8 cellular contexts compared by ENCODE assay signal in the genomic region with DNA sequence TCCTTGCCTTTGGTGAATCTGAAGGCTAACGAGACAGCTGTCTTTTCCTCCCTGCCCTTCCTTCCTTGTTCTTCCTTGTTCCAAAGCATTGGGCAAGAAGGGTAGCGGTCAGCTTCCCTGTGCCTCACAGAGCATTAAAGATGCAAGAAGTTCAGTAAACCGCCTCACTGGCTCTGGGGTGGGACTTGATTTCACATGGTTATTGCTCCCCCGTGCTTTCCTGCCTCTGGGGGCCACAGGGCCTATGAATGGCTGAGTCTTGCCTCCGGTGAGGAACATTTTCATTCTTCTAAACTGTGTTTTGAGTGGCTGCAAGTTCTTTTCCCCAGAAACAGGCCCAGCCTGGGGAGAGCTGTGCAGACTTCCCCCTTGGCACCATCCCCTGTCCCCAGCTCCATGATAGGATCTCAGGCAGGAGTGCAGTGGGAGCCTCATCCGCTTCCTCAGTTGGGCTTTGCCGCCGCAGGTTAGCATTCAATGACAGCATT. TPM values are rescaled to one million over a fixed set of nuclear protein-coding genes. Genes with fewer than 3 reads are reported as not detected.
A peak's percentile ranks its signal among the peaks of the same experiment; 100 is the strongest.
DNase-seq lines count a peak whose midpoint lies in the region; ATAC-seq and TF ChIP-seq lines count a peak whose summit lies in the region.

No MANE protein-coding gene starts in this region.

- no peak for DNase-seq in Right ventricle myocardium inferior (ENCODE audit: missing footprints)
- no peak for DNase-seq in cardiac septum (ENCODE audit: low spot score)
- peak; percentile 26 to 69 (median 44) for DNase-seq in body of pancreas
- DNase-seq in stimulated activated naive CD8-positive, alpha-beta T cell treated with anti-CD3 and anti-CD28 coated beads, Interleukin-15, Interleukin-2, amounts not matched to agents 100 U/mL and 50 U/mL, for 24 hours = peak; percentile 19
- no peak for DNase-seq in HK-2 (ENCODE audit: unreplicated experiment)
- DNase-seq in NCI-H2196 treated with DMSO at 0.1 percent for 48 hours (lab: John Stamatoyannopoulos, UW; ENCODE audit: unreplicated experiment) = no peak

- peak overlapping the region; percentile 76 to 79 for H3K4me3 ChIP-seq in body of pancreas

- H3K27ac ChIP-seq in body of pancreas (peak overlapping the region; percentile 92 to 98 (median 96)), layer of hippocampus (ENCODE audit: low read depth, low read length) (peak overlapping the region; percentile 92)

- peak in 1 of 7 experiments; percentile 1 for TF ChIP-seq CTCF in body of pancreas (IDR thresholded peaks at IDR 0.05)

- H3K9me3 ChIP-seq in body of pancreas = no peaks in the 10 kb centered on the region

- 6 to 13% methylated on average over 8 of the region's 8 CpGs for WGBS in body of pancreas, 2 donors

- intact Hi-C loops in Right ventricle myocardium inferior (cut with DNase I) (no loop called here), cardiac septum (cut with DNase I) (no loop called here), body of pancreas (cut with DNase I) (loop anchor here (10.0 kb wide), 1 partner anchor 102 kb away; no protein-coding TSS in a partner anchor)

- H3K27me3 ChIP-seq in body of pancreas (no peaks in the 10 kb centered on the region), layer of hippocampus (ENCODE audit: control insufficient read depth, insufficient read depth, low read length) (no peaks in the 10 kb centered on the region)

- H3K36me3 ChIP-seq in body of pancreas (replicated peaks in 1 of 2; ENCODE audit: insufficient read depth in 1 of 2, low read depth in 2 of 2) = no peaks in the 10 kb centered on the region

- peaks cover 73% of the 10 kb centered on the region for H3K4me1 ChIP-seq in body of pancreas

- peak; percentile 5 for ATAC-seq in Right ventricle myocardium inferior
- ATAC-seq in body of pancreas = no peak
- ATAC-seq in stimulated activated naive CD8-positive, alpha-beta T cell treated with anti-CD3 and anti-CD28 coated beads, Interleukin-15, Interleukin-2, amounts not matched to agents 100 U/mL and 50 U/mL, for 24 hours = no peak
- ATAC-seq in GM21360 (IDR thresholded peaks at IDR 0.05; ENCODE audit: unreplicated experiment) = no peak

- TF ChIP-seq POLR2A in body of pancreas (IDR thresholded peaks at IDR 0.05) = no peak

RNA-seq across cellular contexts. Expression of a gene that starts 1.5 kb away (rescaled TPM):
- total RNA-seq in Right ventricle myocardium inferior = 32.7 TPM
- 59.4 TPM for total RNA-seq in cardiac septum
- total RNA-seq in body of pancreas = 10 to 100 TPM; 26.7 to 27.0 TPM

Comparison
In these comparisons a context has a peak if more than half of its experiments do, and no peak if none do; other contexts are left out.
1. DNase-seq: peak in body of pancreas (4 of 4) and stimulated activated naive CD8-positive, alpha-beta T cell treated with anti-CD3 and anti-CD28 coated beads, Interleukin-15, Interleukin-2, amounts not matched to agents 100 U/mL and 50 U/mL, for 24 hours (single experiment); none in Right ventricle myocardium inferior (single experiment), cardiac septum (single experiment), HK-2 (single experiment) and NCI-H2196 treated with DMSO at 0.1 percent for 48 hours (single experiment).